In genomic region chr14:64937176-64937820, GRCh38 we compare ENCODE assay signal across 2 cellular contexts.
TF ChIP-seq lines count a peak whose summit lies in the region.

No MANE protein-coding gene starts in this region.

TF ChIP-seq in GM12878, 131 proteins besides CTCF, POLR2A, EP300 and RAD21:
- TF ChIP-seq TCF7 (IDR thresholded peaks at IDR 0.05; ENCODE audit: borderline replicate concordance): no peak
- no peak for TF ChIP-seq POU2F2 (IDR thresholded peaks at IDR 0.05; ENCODE audit: borderline replicate concordance, low read depth, low read length)
- no peak for TF ChIP-seq BACH1 (IDR thresholded peaks at IDR 0.05; ENCODE audit: borderline replicate concordance)
- no peak for TF ChIP-seq NFYA (IDR thresholded peaks at IDR 0.05; ENCODE audit: borderline replicate concordance, low read depth, low read length)
- TF ChIP-seq TARDBP (IDR thresholded peaks at IDR 0.05; ENCODE audit: borderline replicate concordance): no peak
- no peak for TF ChIP-seq ZNF622 (IDR thresholded peaks at IDR 0.05)
- TF ChIP-seq EED (IDR thresholded peaks at IDR 0.05; ENCODE audit: low read depth): no peak
- no peak for TF ChIP-seq CBX5 (IDR thresholded peaks at IDR 0.05; ENCODE audit: low read depth)
- TF ChIP-seq POLR2AphosphoS2 (IDR thresholded peaks at IDR 0.05; ENCODE audit: low read depth, low read length): no peak
- TF ChIP-seq SREBF2 (IDR thresholded peaks at IDR 0.05; ENCODE audit: low read length): no peak
- TF ChIP-seq, protein P1, sequence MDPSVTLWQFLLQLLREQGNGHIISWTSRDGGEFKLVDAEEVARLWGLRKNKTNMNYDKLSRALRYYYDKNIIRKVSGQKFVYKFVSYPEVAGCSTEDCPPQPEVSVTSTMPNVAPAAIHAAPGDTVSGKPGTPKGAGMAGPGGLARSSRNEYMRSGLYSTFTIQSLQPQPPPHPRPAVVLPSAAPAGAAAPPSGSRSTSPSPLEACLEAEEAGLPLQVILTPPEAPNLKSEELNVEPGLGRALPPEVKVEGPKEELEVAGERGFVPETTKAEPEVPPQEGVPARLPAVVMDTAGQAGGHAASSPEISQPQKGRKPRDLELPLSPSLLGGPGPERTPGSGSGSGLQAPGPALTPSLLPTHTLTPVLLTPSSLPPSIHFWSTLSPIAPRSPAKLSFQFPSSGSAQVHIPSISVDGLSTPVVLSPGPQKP (IDR thresholded peaks at IDR 0.05; ENCODE audit: low read depth, low read length): no peak
- TF ChIP-seq KDM1A (IDR thresholded peaks at IDR 0.05; ENCODE audit: borderline replicate concordance): no peak
- no peak for TF ChIP-seq ZNF384 (IDR thresholded peaks at IDR 0.05; ENCODE audit: borderline replicate concordance, low read depth, low read length)
- TF ChIP-seq, protein P2, sequence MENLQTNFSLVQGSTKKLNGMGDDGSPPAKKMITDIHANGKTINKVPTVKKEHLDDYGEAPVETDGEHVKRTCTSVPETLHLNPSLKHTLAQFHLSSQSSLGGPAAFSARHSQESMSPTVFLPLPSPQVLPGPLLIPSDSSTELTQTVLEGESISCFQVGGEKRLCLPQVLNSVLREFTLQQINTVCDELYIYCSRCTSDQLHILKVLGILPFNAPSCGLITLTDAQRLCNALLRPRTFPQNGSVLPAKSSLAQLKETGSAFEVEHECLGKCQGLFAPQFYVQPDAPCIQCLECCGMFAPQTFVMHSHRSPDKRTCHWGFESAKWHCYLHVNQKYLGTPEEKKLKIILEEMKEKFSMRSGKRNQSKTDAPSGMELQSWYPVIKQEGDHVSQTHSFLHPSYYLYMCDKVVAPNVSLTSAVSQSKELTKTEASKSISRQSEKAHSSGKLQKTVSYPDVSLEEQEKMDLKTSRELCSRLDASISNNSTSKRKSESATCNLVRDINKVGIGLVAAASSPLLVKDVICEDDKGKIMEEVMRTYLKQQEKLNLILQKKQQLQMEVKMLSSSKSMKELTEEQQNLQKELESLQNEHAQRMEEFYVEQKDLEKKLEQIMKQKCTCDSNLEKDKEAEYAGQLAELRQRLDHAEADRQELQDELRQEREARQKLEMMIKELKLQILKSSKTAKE (IDR thresholded peaks at IDR 0.05; ENCODE audit: low read depth, poor library complexity, severe bottlenecking): no peak
- no peak for TF ChIP-seq ZNF24 (IDR thresholded peaks at IDR 0.05)
- TF ChIP-seq ATF3 (IDR thresholded peaks at IDR 0.05; ENCODE audit: borderline replicate concordance, extremely low read depth, low read depth, low read length): no peak
- TF ChIP-seq, protein P3, sequence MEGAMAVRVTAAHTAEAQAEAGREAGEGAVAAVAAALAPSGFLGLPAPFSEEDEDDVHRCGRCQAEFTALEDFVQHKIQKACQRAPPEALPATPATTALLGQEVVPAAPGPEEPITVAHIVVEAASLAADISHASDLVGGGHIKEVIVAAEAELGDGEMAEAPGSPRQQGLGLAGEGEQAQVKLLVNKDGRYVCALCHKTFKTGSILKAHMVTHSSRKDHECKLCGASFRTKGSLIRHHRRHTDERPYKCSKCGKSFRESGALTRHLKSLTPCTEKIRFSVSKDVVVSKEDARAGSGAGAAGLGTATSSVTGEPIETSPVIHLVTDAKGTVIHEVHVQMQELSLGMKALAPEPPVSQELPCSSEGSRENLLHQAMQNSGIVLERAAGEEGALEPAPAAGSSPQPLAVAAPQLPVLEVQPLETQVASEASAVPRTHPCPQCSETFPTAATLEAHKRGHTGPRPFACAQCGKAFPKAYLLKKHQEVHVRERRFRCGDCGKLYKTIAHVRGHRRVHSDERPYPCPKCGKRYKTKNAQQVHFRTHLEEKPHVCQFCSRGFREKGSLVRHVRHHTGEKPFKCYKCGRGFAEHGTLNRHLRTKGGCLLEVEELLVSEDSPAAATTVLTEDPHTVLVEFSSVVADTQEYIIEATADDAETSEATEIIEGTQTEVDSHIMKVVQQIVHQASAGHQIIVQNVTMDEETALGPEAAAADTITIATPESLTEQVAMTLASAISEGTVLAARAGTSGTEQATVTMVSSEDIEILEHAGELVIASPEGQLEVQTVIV (IDR thresholded peaks at IDR 0.05; ENCODE audit: borderline replicate concordance, partially characterized antibody): no peak
- TF ChIP-seq DPF2 (IDR thresholded peaks at IDR 0.05): no peak
- TF ChIP-seq TBL1XR1 (IDR thresholded peaks at IDR 0.05; ENCODE audit: low read depth, low read length): no peak
- no peak for TF ChIP-seq CHD4 (IDR thresholded peaks at IDR 0.05)

TF ChIP-seq in HEK293T, 16 proteins besides CTCF, POLR2A, EP300 and RAD21:
- TF ChIP-seq ELF4 (IDR thresholded peaks at IDR 0.05): no peak
- no peak for TF ChIP-seq LEF1 (IDR thresholded peaks at IDR 0.05; ENCODE audit: borderline replicate concordance)
- TF ChIP-seq FOXA1 (IDR thresholded peaks at IDR 0.05): no peak
- TF ChIP-seq L3MBTL2 (conservative IDR thresholded peaks at IDR 0.05): no peak
- no peak for TF ChIP-seq PKNOX1 (IDR thresholded peaks at IDR 0.05)
- TF ChIP-seq SP1 (IDR thresholded peaks at IDR 0.05): no peak
- no peak for TF ChIP-seq BHLHE40 (IDR thresholded peaks at IDR 0.05; ENCODE audit: borderline replicate concordance)
- TF ChIP-seq HDGF (IDR thresholded peaks at IDR 0.05; ENCODE audit: borderline replicate concordance): no peak
- no peak for TF ChIP-seq FOXK2 (IDR thresholded peaks at IDR 0.05)
- no peak for TF ChIP-seq NFRKB (IDR thresholded peaks at IDR 0.05)
- no peak for TF ChIP-seq ARNT (IDR thresholded peaks at IDR 0.05)
